Comparison of ENCODE assay signal across 8 cellular contexts in genomic region chr1:169427081-169427611, GRCh38. TPM values are rescaled to one million over a fixed set of nuclear protein-coding genes. Genes with fewer than 3 reads are reported as not detected.
DNase-seq lines count a peak whose midpoint lies in the region; ATAC-seq and TF ChIP-seq lines count a peak whose summit lies in the region.

Gene CCDC181, minus strand, starts transcription at chr1:169427474. Its CDS starts 2,547 bp downstream, at chr1:169424927.

- no peak for TF ChIP-seq POLR2A in tibial nerve (IDR thresholded peaks at IDR 0.05)

- TF ChIP-seq EP300 in tibial nerve (IDR thresholded peaks at IDR 0.05), result peak in 1 of 2 donors; percentile 35

- peaks cover 7% of the 10 kb centered on the region for H3K4me1 Mint-ChIP-seq in activated naive CD4-positive, alpha-beta T cell treated with anti-CD3 and anti-CD28 coated beads, Interleukin-2, amount 50 U/mL, for 24 hours

- peak within 1 kb of the TSS; percentile 91 for H3K4me3 Mint-ChIP-seq in activated naive CD4-positive, alpha-beta T cell treated with anti-CD3 and anti-CD28 coated beads, Interleukin-2, amount 50 U/mL, for 24 hours

- CTCF ChIA-PET in RWPE1 (lab: Yijun Ruan, JAX), result interaction anchor here (1.2 kb wide), 1 partner anchor 39 kb away, joined by 4 read pairs; no protein-coding TSS in a partner anchor

- peaks cover 65% of the 10 kb centered on the region for H3K27me3 Mint-ChIP-seq in activated naive CD4-positive, alpha-beta T cell treated with anti-CD3 and anti-CD28 coated beads, Interleukin-2, amount 50 U/mL, for 24 hours

- WGBS in tibial nerve, 2 donors, result 1 to 2% methylated on average over 26 of the region's 26 CpGs

- H3K9me3 Mint-ChIP-seq in activated naive CD4-positive, alpha-beta T cell treated with anti-CD3 and anti-CD28 coated beads, Interleukin-2, amount 50 U/mL, for 24 hours, result peaks cover 10% of the 10 kb centered on the region

- DNase-seq in GM12865 (ENCODE audit: low read depth) (peak; percentile 81), RWPE1 (ENCODE audit: low spot score) (peak; percentile 13), cardiac septum (ENCODE audit: low spot score) (peak; percentile 76), tibial nerve (ENCODE audit: low spot score in 2 of 2) (peak in 1 of 2 donors; percentile 7)

- H3K4me1 ChIP-seq in parathyroid adenoma (no peaks in the 10 kb centered on the region), tibial nerve (peaks cover 0 to 8% (median 0%) of the 10 kb centered on the region in 4 donors)

- no peaks in the 10 kb centered on the region for H3K36me3 ChIP-seq in parathyroid adenoma (ENCODE audit: control insufficient read depth, insufficient read depth, low read length)
- H3K36me3 ChIP-seq in tibial nerve, result no peaks in the 10 kb centered on the region

- H3K4me2 ChIP-seq in parathyroid adenoma (ENCODE audit: low read length), result peak within 1 kb of the TSS; percentile 96

- H3K27ac Mint-ChIP-seq in activated naive CD4-positive, alpha-beta T cell treated with anti-CD3 and anti-CD28 coated beads, Interleukin-2, amount 50 U/mL, for 24 hours, result no peak within 1 kb of the TSS

- intact Hi-C loops in cardiac septum (cut with DNase I), result no loop called here

- H3K9ac ChIP-seq in parathyroid adenoma, result peak within 1 kb of the TSS; percentile 28

- TF ChIP-seq CTCF in GM12865 (IDR thresholded peaks at IDR 0.05; ENCODE audit: insufficient read depth, low read depth, low read length, missing control alignments) (no peak), RWPE1 (conservative IDR thresholded peaks at IDR 0.05; ENCODE audit: low read depth) (no peak), parathyroid adenoma (IDR thresholded peaks at IDR 0.05) (no peak), tibial nerve (IDR thresholded peaks at IDR 0.05) (no peak)

- H3K9me3 ChIP-seq in parathyroid adenoma (ENCODE audit: control insufficient read depth, low read length), result no peaks in the 10 kb centered on the region
- peaks cover 0 to 3% (median 0%) of the 10 kb centered on the region in 4 donors for H3K9me3 ChIP-seq in tibial nerve

- POLR2A ChIA-PET in RWPE1 (lab: Yijun Ruan, JAX; ENCODE audit: low non-redundant PET), result no interaction called here

- peak within 1 kb of the TSS; percentile 63 for H2AFZ ChIP-seq in parathyroid adenoma

- H3K79me2 ChIP-seq in parathyroid adenoma, result no peaks in the 10 kb centered on the region

- H3K36me3 Mint-ChIP-seq in activated naive CD4-positive, alpha-beta T cell treated with anti-CD3 and anti-CD28 coated beads, Interleukin-2, amount 50 U/mL, for 24 hours, result no peaks in the 10 kb centered on the region

- H3K27me3 ChIP-seq in parathyroid adenoma (ENCODE audit: control insufficient read depth, insufficient read depth, low read length) (no peaks in the 10 kb centered on the region), tibial nerve (no peaks in the 10 kb centered on the region)

- H3K4me3 ChIP-seq in GM12865 (ENCODE audit: low read depth, low read length) (peak within 1 kb of the TSS; percentile 75), parathyroid adenoma (ENCODE audit: low read depth, low read length) (peak within 1 kb of the TSS; percentile 76), tibial nerve (peak within 1 kb of the TSS; percentile 38 to 55 (median 42))

- ATAC-seq in HG03342 (IDR thresholded peaks at IDR 0.05; ENCODE audit: unreplicated experiment) (peak; percentile 90), GM21381 (IDR thresholded peaks at IDR 0.05; ENCODE audit: unreplicated experiment) (no peak)

- H3K27ac ChIP-seq in RWPE1, result no peak within 1 kb of the TSS
- H3K27ac ChIP-seq in parathyroid adenoma, result no peak within 1 kb of the TSS
- peak within 1 kb of the TSS in 1 of 4 donors; percentile 3 for H3K27ac ChIP-seq in tibial nerve

RNA-seq across cellular contexts. Expression of gene CCDC181, which starts in this region (rescaled TPM):
- total RNA-seq in cardiac septum, result 1.2 TPM
- 1 to 10 TPM in 3 of 4 donors, under 1 TPM in 1; 0.39 to 3.6 (median 1.6) TPM for total RNA-seq in tibial nerve
